Comparison of ENCODE assay signal across 12 cellular contexts in the genomic region with DNA sequence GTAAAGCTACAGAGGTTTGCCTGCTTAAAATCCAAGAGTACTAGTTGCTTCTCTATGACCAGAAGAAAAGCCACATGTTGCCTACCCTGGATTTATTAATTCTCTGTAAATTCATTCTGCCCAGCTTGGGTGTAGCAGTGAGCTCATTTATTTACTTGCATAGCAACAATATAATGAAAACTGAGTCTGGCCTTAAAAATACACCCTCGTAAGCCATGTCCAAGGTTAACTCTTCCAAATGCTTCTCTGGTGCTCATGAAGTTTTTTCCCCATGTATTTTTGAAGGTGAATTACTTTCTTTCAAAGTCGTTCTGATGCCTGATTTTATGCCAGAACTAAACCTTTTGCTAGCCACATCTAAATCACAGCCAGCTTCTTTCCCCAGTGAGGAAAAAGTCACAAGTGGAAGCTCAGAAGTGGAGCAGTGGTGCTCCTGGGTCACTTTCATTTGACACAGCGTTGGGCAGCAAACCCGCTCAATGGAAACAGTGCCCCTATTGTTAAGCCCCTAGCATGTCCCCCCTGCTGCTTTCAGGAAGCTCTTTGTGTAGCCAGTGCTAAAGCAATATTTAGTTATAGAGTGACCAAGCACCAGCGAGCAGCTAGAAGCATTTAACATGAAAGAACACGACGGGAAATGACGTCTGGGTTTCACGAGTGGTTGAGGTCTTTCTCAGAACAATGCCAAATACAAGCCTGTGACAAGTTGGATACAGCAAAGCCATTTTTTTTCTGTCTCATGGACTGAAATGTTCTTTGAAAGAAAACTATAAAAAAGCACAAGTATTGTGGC. TPM values are rescaled to one million over a fixed set of nuclear protein-coding genes. Genes with fewer than 3 reads are reported as not detected.
DNase-seq lines count a peak whose midpoint lies in the region; ATAC-seq, FAIRE-seq and TF ChIP-seq lines count a peak whose summit lies in the region.
"Had no signal": no experiment of that assay in that cellular context is flagged by ENCODE, and none has a peak within 500 bp of the region (broad histone marks: within the 10 kb centered on the region; RNA-seq: fewer than 3 reads in every experiment).

No MANE protein-coding gene starts in this region.

- H3K36me3 Mint-ChIP-seq in activated CD4-positive, alpha-beta T cell treated with anti-CD3 and anti-CD28 coated beads for 36 hours (ENCODE audit: low read depth): peaks cover 48% of the 10 kb centered on the region
- peaks cover 48% of the 10 kb centered on the region for H3K36me3 Mint-ChIP-seq in activated naive CD8-positive, alpha-beta T cell treated with anti-CD3 and anti-CD28 coated beads, Interleukin-2, amount 50 U/mL, for 24 hours (ENCODE audit: low read depth)
- H3K36me3 Mint-ChIP-seq in stimulated activated memory B cell treated with anti-CD40 and anti-IgM and Interleukin-4, amounts not matched to agents 10 μg/mL and 1 μg/mL and 100 μg/mL, for 72 hours: peaks cover 36% of the 10 kb centered on the region

- H3K36me3 ChIP-seq in kidney (ENCODE audit: control insufficient read depth in 1 of 2, insufficient read depth in 2 of 2, low read length in 2 of 2): peaks cover 14 to 16% of the 10 kb centered on the region in 2 donors

- POLR2A ChIA-PET in activated CD4-positive, alpha-beta T cell treated with anti-CD3 and anti-CD28 coated beads for 36 hours (lab: Charles Lee): interaction anchor here (0.7 kb wide), 1 partner anchor 290 kb away, joined by 3 read pairs; no protein-coding TSS in a partner anchor

- TF ChIP-seq CTCF in kidney (IDR thresholded peaks at IDR 0.05; ENCODE audit: borderline replicate concordance, extremely low read depth, insufficient read depth): no peak

- ATAC-seq in activated CD4-positive, alpha-beta T cell treated with anti-CD3 and anti-CD28 coated beads for 36 hours: peak; percentile 30
- peak; percentile 45 for ATAC-seq in activated naive CD8-positive, alpha-beta T cell treated with anti-CD3 and anti-CD28 coated beads, Interleukin-2, amount 50 U/mL, for 24 hours
- ATAC-seq in HG03520 (IDR thresholded peaks at IDR 0.05; ENCODE audit: unreplicated experiment) (no peak), HG03457 (IDR thresholded peaks at IDR 0.05; ENCODE audit: unreplicated experiment) (no peak)
- no peak for ATAC-seq in stimulated activated memory B cell treated with anti-CD40 and anti-IgM and Interleukin-4, amounts not matched to agents 10 μg/mL and 1 μg/mL and 100 μg/mL, for 72 hours
- ATAC-seq: K562 had no signal

- DNase-seq in activated CD4-positive, alpha-beta T cell treated with anti-CD3 and anti-CD28 coated beads for 36 hours: peak; percentile 37
- DNase-seq in activated CD4-positive, alpha-beta T cell treated with anti-CD3 and anti-CD28 coated beads, Interleukin-2, amount 50 U/mL, for 4 hours: no peak
- DNase-seq in activated naive CD8-positive, alpha-beta T cell treated with anti-CD3 and anti-CD28 coated beads, Interleukin-2, amount 50 U/mL, for 24 hours: no peak
- no peak for DNase-seq in kidney
- DNase-seq in substantia nigra (lab: John Stamatoyannopoulos, UW): peak in 37 of 49 donors; percentile 13 to 79 (median 50)

- H3K27me3 Mint-ChIP-seq in activated CD4-positive, alpha-beta T cell treated with anti-CD3 and anti-CD28 coated beads for 36 hours: no peaks in the 10 kb centered on the region
- no peaks in the 10 kb centered on the region for H3K27me3 Mint-ChIP-seq in activated naive CD8-positive, alpha-beta T cell treated with anti-CD3 and anti-CD28 coated beads, Interleukin-2, amount 50 U/mL, for 24 hours
- no peaks in the 10 kb centered on the region for H3K27me3 Mint-ChIP-seq in stimulated activated memory B cell treated with anti-CD40 and anti-IgM and Interleukin-4, amounts not matched to agents 10 μg/mL and 1 μg/mL and 100 μg/mL, for 72 hours
- H3K27me3 Mint-ChIP-seq: B cell had no signal

- intact Hi-C loops in activated CD4-positive, alpha-beta T cell treated with anti-CD3 and anti-CD28 coated beads for 36 hours (cut with DNase I, micrococcal nuclease): no loop called here
- intact Hi-C loops in kidney (cut with DNase I): no loop called here

- peaks cover 54% of the 10 kb centered on the region for H3K4me1 Mint-ChIP-seq in activated CD4-positive, alpha-beta T cell treated with anti-CD3 and anti-CD28 coated beads for 36 hours
- H3K4me1 Mint-ChIP-seq in activated naive CD8-positive, alpha-beta T cell treated with anti-CD3 and anti-CD28 coated beads, Interleukin-2, amount 50 U/mL, for 24 hours: peaks cover 59% of the 10 kb centered on the region
- H3K4me1 Mint-ChIP-seq in stimulated activated memory B cell treated with anti-CD40 and anti-IgM and Interleukin-4, amounts not matched to agents 10 μg/mL and 1 μg/mL and 100 μg/mL, for 72 hours: peaks cover 11% of the 10 kb centered on the region

- CTCF ChIA-PET in activated CD4-positive, alpha-beta T cell treated with anti-CD3 and anti-CD28 coated beads for 36 hours (lab: Charles Lee): interaction anchor here (0.6 to 1.5 kb wide), 7 partner anchors 10 to 368 kb away, joined by 3 to 4 read pairs (median 3); partner anchors contain the start of gene NEDD9

- FAIRE-seq in kidney (lab: Jason Lieb, UNC): no peak
- FAIRE-seq: GM19239, K562 had no signal

- H3K27ac ChIP-seq in kidney (ENCODE audit: low read depth in 2 of 2, low read length in 2 of 2): peak overlapping the region; percentile 59 to 71
- H3K27ac ChIP-seq in substantia nigra (ENCODE audit: low read depth, low read length, poor library complexity, severe bottlenecking): no peak overlapping the region

- H3K9me3 Mint-ChIP-seq in activated CD4-positive, alpha-beta T cell treated with anti-CD3 and anti-CD28 coated beads for 36 hours (ENCODE audit: low read depth): no peaks in the 10 kb centered on the region
- H3K9me3 Mint-ChIP-seq in activated naive CD8-positive, alpha-beta T cell treated with anti-CD3 and anti-CD28 coated beads, Interleukin-2, amount 50 U/mL, for 24 hours: no peaks in the 10 kb centered on the region
- no peaks in the 10 kb centered on the region for H3K9me3 Mint-ChIP-seq in stimulated activated memory B cell treated with anti-CD40 and anti-IgM and Interleukin-4, amounts not matched to agents 10 μg/mL and 1 μg/mL and 100 μg/mL, for 72 hours

- H3K4me1 ChIP-seq in kidney (ENCODE audit: control insufficient read depth in 1 of 2, insufficient read depth in 1 of 2, low read depth in 1 of 2, low read length in 2 of 2): peaks cover 18 to 28% of the 10 kb centered on the region in 2 donors

- no peak overlapping the region for H3K4me3 Mint-ChIP-seq in activated CD4-positive, alpha-beta T cell treated with anti-CD3 and anti-CD28 coated beads for 36 hours
- peak overlapping the region; percentile 12 for H3K4me3 Mint-ChIP-seq in activated naive CD8-positive, alpha-beta T cell treated with anti-CD3 and anti-CD28 coated beads, Interleukin-2, amount 50 U/mL, for 24 hours
- no peak overlapping the region for H3K4me3 Mint-ChIP-seq in stimulated activated memory B cell treated with anti-CD40 and anti-IgM and Interleukin-4, amounts not matched to agents 10 μg/mL and 1 μg/mL and 100 μg/mL, for 72 hours
- H3K4me3 Mint-ChIP-seq: B cell had no signal

- H3K4me3 ChIP-seq in kidney (ENCODE audit: low read length in 2 of 2): no peak overlapping the region
- H3K4me3 ChIP-seq: K562, skin epidermis had no signal

- H3K9ac ChIP-seq in kidney (ENCODE audit: low read length in 2 of 2): peak overlapping the region in 1 of 2 donors; percentile 27

- peak overlapping the region; percentile 86 for H3K27ac Mint-ChIP-seq in activated CD4-positive, alpha-beta T cell treated with anti-CD3 and anti-CD28 coated beads for 36 hours
- H3K27ac Mint-ChIP-seq in activated naive CD8-positive, alpha-beta T cell treated with anti-CD3 and anti-CD28 coated beads, Interleukin-2, amount 50 U/mL, for 24 hours: peak overlapping the region; percentile 40
- no peak overlapping the region for H3K27ac Mint-ChIP-seq in stimulated activated memory B cell treated with anti-CD40 and anti-IgM and Interleukin-4, amounts not matched to agents 10 μg/mL and 1 μg/mL and 100 μg/mL, for 72 hours
- H3K27ac Mint-ChIP-seq: B cell had no signal

- H3K9me3 ChIP-seq in kidney (ENCODE audit: control insufficient read depth in 1 of 2, low read length in 2 of 2): no peaks in the 10 kb centered on the region

RNA-seq across cellular contexts. Expression of gene NEDD9, which starts 29.8 kb away (rescaled TPM):
- total RNA-seq in activated CD4-positive, alpha-beta T cell treated with anti-CD3 and anti-CD28 coated beads for 36 hours: 10 to 100 TPM; 23.6 to 27.3 TPM
- total RNA-seq in kidney: 101 TPM
- 19.2 TPM for polyA plus RNA-seq in kidney (ENCODE audit: insufficient read depth, low read depth, low replicate concordance)

Comparison
In these comparisons a context has a peak if more than half of its experiments do, and no peak if none do; other contexts are left out.
1. DNase-seq: peak in activated CD4-positive, alpha-beta T cell treated with anti-CD3 and anti-CD28 coated beads for 36 hours (single experiment) and substantia nigra (37 of 49); none in activated CD4-positive, alpha-beta T cell treated with anti-CD3 and anti-CD28 coated beads, Interleukin-2, amount 50 U/mL, for 4 hours (0 of 2), activated naive CD8-positive, alpha-beta T cell treated with anti-CD3 and anti-CD28 coated beads, Interleukin-2, amount 50 U/mL, for 24 hours (single experiment) and kidney (single experiment).
2. ATAC-seq: peak in activated CD4-positive, alpha-beta T cell treated with anti-CD3 and anti-CD28 coated beads for 36 hours (single experiment) and activated naive CD8-positive, alpha-beta T cell treated with anti-CD3 and anti-CD28 coated beads, Interleukin-2, amount 50 U/mL, for 24 hours (single experiment); none in HG03520 (single experiment), HG03457 (single experiment) and stimulated activated memory B cell treated with anti-CD40 and anti-IgM and Interleukin-4, amounts not matched to agents 10 μg/mL and 1 μg/mL and 100 μg/mL, for 72 hours (single experiment).